In the genomic region with DNA sequence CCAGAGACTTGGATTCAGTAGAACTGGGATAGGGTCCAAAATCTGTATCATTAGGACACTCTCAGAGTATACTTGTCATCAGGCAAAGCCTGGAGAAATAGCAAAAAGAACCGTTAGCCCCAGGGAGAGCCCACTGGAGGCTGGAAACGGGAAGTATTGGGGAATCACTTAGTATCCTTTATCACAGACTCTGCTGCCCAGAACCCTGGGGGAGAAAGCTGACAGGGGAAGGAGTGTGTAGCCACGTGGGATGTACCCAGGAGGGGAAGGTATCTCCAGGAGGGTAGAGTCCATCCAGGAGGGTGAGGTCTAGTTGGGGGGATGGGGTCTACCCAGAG, we compare ENCODE assay signal across 14 cellular contexts.
DNase-seq lines count a peak whose midpoint lies in the region; ATAC-seq and TF ChIP-seq lines count a peak whose summit lies in the region.
"Had no signal": no experiment of that assay in that cellular context is flagged by ENCODE, and none has a peak within 500 bp of the region (broad histone marks: within the 10 kb centered on the region; RNA-seq: fewer than 3 reads in every experiment).

No MANE protein-coding gene starts in this region.

- H3K27ac Mint-ChIP-seq in type B pancreatic cell, result no peak overlapping the region
- no peak overlapping the region for H3K27ac Mint-ChIP-seq in activated CD4-positive, alpha-beta memory T cell treated with anti-CD3 and anti-CD28 coated beads for 36 hours
- H3K27ac Mint-ChIP-seq: activated naive CD8-positive, alpha-beta T cell treated with anti-CD3 and anti-CD28 coated beads for 36 hours; CD4-positive, alpha-beta T cell had no signal

- H3K9me3 Mint-ChIP-seq in type B pancreatic cell, result no peaks in the 10 kb centered on the region
- H3K9me3 Mint-ChIP-seq in activated CD4-positive, alpha-beta memory T cell treated with anti-CD3 and anti-CD28 coated beads for 36 hours, result peaks cover 3% of the 10 kb centered on the region
- H3K9me3 Mint-ChIP-seq: CD4-positive, alpha-beta T cell had no signal

- H3K9me3 ChIP-seq in Peyer's patch (no peaks in the 10 kb centered on the region), heart left ventricle (peaks cover 0 to 10% (median 0%) of the 10 kb centered on the region in 12 donors), sigmoid colon (peaks cover 0 to 8% (median 0%) of the 10 kb centered on the region in 4 donors)

- 21 to 38% (median 29%) methylated on average over 3 of the region's 3 CpGs for WGBS in heart left ventricle, 4 donors
- 35 to 57% methylated on average over 3 of the region's 3 CpGs for WGBS in sigmoid colon, 2 donors

- no peak for TF ChIP-seq POLR2A in Peyer's patch (IDR thresholded peaks at IDR 0.05)
- TF ChIP-seq POLR2A in heart left ventricle (IDR thresholded peaks at IDR 0.05), result no peak
- no peak for TF ChIP-seq POLR2A in sigmoid colon (IDR thresholded peaks at IDR 0.05)

- intact Hi-C loops in heart left ventricle (cut with DNase I), result no loop called here
- intact Hi-C loops in sigmoid colon (cut with DNase I), result no loop called here
- intact Hi-C loops in activated CD4-positive, alpha-beta memory T cell treated with anti-CD3 and anti-CD28 coated beads for 36 hours (cut with micrococcal nuclease), result no loop called here

- H3K27ac ChIP-seq in Peyer's patch (peak overlapping the region in 3 of 4 donors; percentile 13 to 76 (median 54)), heart left ventricle (peak overlapping the region; percentile 43 to 82 (median 70)), sigmoid colon (peak overlapping the region in 3 of 4 donors; percentile 19 to 64 (median 38))

- H3K36me3 Mint-ChIP-seq in type B pancreatic cell, result no peaks in the 10 kb centered on the region
- H3K36me3 Mint-ChIP-seq in activated CD4-positive, alpha-beta memory T cell treated with anti-CD3 and anti-CD28 coated beads for 36 hours, result no peaks in the 10 kb centered on the region
- H3K36me3 Mint-ChIP-seq: activated naive CD8-positive, alpha-beta T cell treated with anti-CD3 and anti-CD28 coated beads for 36 hours had no signal

- CTCF ChIA-PET in activated CD4-positive, alpha-beta memory T cell treated with anti-CD3 and anti-CD28 coated beads for 36 hours (lab: Charles Lee), result interaction anchor here (1.3 to 2.6 kb wide), 2 partner anchors 19 to 35 kb away, joined by 4 to 13 read pairs; no protein-coding TSS in a partner anchor

- peak in 1 of 4 donors; percentile 11 for ATAC-seq in heart left ventricle
- ATAC-seq: left lobe of liver had no signal

- peak; percentile 25 for DNase-seq in COR-L47 (lab: John Stamatoyannopoulos, UW)
- DNase-seq in Peyer's patch, result peak in 1 of 3 donors; percentile 40
- DNase-seq in heart left ventricle, result no peak
- no peak for DNase-seq in sigmoid colon
- DNase-seq in type B pancreatic cell (ENCODE audit: extremely low spot score, unreplicated experiment), result no peak
- no peak for DNase-seq in NCI-H345 (lab: John Stamatoyannopoulos, UW)
- no peak for DNase-seq in T1000 (lab: John Stamatoyannopoulos, UW)
- no peak for DNase-seq in activated CD4-positive, alpha-beta memory T cell treated with anti-CD3 and anti-CD28 coated beads for 36 hours
- DNase-seq: activated naive CD8-positive, alpha-beta T cell treated with anti-CD3 and anti-CD28 coated beads for 36 hours; CD4-positive, alpha-beta T cell; foreskin melanocyte; stimulated activated CD4-positive, alpha-beta T cell treated with anti-CD3 and anti-CD28 coated beads, Interleukin-1b, Interleukin-23, amount 100 ng/mL, for 48 hours; T-helper 2 cell had no signal

- H3K27me3 ChIP-seq in Peyer's patch (no peaks in the 10 kb centered on the region), heart left ventricle (no peaks in the 10 kb centered on the region), sigmoid colon (no peaks in the 10 kb centered on the region)

- no peak overlapping the region for H3K4me3 ChIP-seq in Peyer's patch
- H3K4me3 ChIP-seq in heart left ventricle, result no peak overlapping the region
- H3K4me3 ChIP-seq in sigmoid colon, result no peak overlapping the region

- H3K4me1 ChIP-seq in Peyer's patch, result peaks cover 0 to 48% (median 3%) of the 10 kb centered on the region in 4 donors
- peaks cover 10 to 55% (median 47%) of the 10 kb centered on the region in 12 donors for H3K4me1 ChIP-seq in heart left ventricle
- peaks cover 0 to 33% (median 23%) of the 10 kb centered on the region in 4 donors for H3K4me1 ChIP-seq in sigmoid colon

- H3K27me3 Mint-ChIP-seq in type B pancreatic cell, result no peaks in the 10 kb centered on the region
- H3K27me3 Mint-ChIP-seq in activated CD4-positive, alpha-beta memory T cell treated with anti-CD3 and anti-CD28 coated beads for 36 hours, result peaks cover 17% of the 10 kb centered on the region
- H3K27me3 Mint-ChIP-seq: CD4-positive, alpha-beta T cell had no signal

- H3K4me1 Mint-ChIP-seq in type B pancreatic cell (ENCODE audit: unreplicated experiment), result peaks cover 44% of the 10 kb centered on the region
- no peaks in the 10 kb centered on the region for H3K4me1 Mint-ChIP-seq in activated CD4-positive, alpha-beta memory T cell treated with anti-CD3 and anti-CD28 coated beads for 36 hours (ENCODE audit: low read depth)

- no peak for TF ChIP-seq CTCF in Peyer's patch (IDR thresholded peaks at IDR 0.05)
- TF ChIP-seq CTCF in heart left ventricle (IDR thresholded peaks at IDR 0.05), result no peak
- TF ChIP-seq CTCF in sigmoid colon (IDR thresholded peaks at IDR 0.05), result no peak
- no peak for TF ChIP-seq CTCF in type B pancreatic cell (conservative IDR thresholded peaks at IDR 0.05)

- POLR2A ChIA-PET in activated CD4-positive, alpha-beta memory T cell treated with anti-CD3 and anti-CD28 coated beads for 36 hours (lab: Charles Lee), result no interaction called here

- TF ChIP-seq EP300 in sigmoid colon (IDR thresholded peaks at IDR 0.05), result no peak

- no peaks in the 10 kb centered on the region for H3K36me3 ChIP-seq in Peyer's patch
- H3K36me3 ChIP-seq in heart left ventricle, result no peaks in the 10 kb centered on the region
- H3K36me3 ChIP-seq in sigmoid colon, result no peaks in the 10 kb centered on the region

- no peak overlapping the region for H3K4me3 Mint-ChIP-seq in type B pancreatic cell
- H3K4me3 Mint-ChIP-seq in activated CD4-positive, alpha-beta memory T cell treated with anti-CD3 and anti-CD28 coated beads for 36 hours, result no peak overlapping the region
- H3K4me3 Mint-ChIP-seq: activated naive CD8-positive, alpha-beta T cell treated with anti-CD3 and anti-CD28 coated beads for 36 hours; CD4-positive, alpha-beta T cell had no signal
